In the genomic region with DNA sequence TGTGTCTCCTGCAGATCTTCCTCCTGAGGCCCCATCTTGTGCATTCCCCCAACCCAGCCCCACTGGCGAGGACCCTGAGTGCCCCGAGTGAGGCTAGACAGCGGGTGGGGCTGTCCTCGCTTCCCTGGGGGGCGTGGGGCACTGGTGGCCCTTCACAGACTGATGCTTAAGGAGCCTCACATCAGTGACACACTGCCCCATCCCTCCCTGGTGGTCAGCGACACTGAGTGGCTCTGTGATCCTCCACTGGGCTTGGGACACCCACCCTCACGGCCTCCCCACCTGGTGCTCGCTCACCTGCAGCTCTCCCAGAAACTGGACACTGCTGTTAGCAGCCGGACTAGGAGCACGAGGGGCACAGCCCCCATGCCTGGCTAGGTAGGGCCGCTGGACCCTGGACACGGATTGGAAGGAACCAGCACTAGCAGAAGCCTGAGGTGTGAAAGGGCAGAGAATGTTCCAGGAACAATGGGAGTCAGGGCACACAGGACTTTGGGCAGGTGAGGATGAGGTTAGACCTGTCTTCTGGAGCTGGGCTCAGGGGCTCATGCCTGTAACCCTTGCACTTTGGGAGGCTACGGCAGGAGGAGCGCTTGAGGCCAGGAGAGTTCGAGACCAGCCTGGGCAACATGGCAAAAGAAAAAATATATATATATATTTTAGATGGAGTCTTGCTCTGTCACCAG, we compare ENCODE assay signal across 2 cellular contexts.
TF ChIP-seq lines count a peak whose summit lies in the region.

No MANE protein-coding gene starts in this region.

TF ChIP-seq in HEK293, 187 proteins besides CTCF, POLR2A, EP300 and RAD21:
- TF ChIP-seq ZNF433 (tag by site-specific recombination; IDR thresholded peaks at IDR 0.05; ENCODE audit: low read depth) (no peak), ZBTB26 (tag by site-specific recombination; optimal IDR thresholded peaks at IDR 0.05) (peak; percentile 9), ZSCAN23 (tag by site-specific recombination; IDR thresholded peaks at IDR 0.05) (no peak), ZNF223 (tag by site-specific recombination; IDR thresholded peaks at IDR 0.05) (no peak), ZNF791 (tag by site-specific recombination; IDR thresholded peaks at IDR 0.05) (no peak)
- TF ChIP-seq, protein P1, sequence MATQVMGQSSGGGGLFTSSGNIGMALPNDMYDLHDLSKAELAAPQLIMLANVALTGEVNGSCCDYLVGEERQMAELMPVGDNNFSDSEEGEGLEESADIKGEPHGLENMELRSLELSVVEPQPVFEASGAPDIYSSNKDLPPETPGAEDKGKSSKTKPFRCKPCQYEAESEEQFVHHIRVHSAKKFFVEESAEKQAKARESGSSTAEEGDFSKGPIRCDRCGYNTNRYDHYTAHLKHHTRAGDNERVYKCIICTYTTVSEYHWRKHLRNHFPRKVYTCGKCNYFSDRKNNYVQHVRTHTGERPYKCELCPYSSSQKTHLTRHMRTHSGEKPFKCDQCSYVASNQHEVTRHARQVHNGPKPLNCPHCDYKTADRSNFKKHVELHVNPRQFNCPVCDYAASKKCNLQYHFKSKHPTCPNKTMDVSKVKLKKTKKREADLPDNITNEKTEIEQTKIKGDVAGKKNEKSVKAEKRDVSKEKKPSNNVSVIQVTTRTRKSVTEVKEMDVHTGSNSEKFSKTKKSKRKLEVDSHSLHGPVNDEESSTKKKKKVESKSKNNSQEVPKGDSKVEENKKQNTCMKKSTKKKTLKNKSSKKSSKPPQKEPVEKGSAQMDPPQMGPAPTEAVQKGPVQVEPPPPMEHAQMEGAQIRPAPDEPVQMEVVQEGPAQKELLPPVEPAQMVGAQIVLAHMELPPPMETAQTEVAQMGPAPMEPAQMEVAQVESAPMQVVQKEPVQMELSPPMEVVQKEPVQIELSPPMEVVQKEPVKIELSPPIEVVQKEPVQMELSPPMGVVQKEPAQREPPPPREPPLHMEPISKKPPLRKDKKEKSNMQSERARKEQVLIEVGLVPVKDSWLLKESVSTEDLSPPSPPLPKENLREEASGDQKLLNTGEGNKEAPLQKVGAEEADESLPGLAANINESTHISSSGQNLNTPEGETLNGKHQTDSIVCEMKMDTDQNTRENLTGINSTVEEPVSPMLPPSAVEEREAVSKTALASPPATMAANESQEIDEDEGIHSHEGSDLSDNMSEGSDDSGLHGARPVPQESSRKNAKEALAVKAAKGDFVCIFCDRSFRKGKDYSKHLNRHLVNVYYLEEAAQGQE (tag by site-specific recombination; IDR thresholded peaks at IDR 0.05) = no peak
TF ChIP-seq in HEK293: peak in this region for 1.

TF ChIP-seq in H1, 55 proteins besides CTCF, POLR2A, EP300 and RAD21:
- TF ChIP-seq ASH2L (IDR thresholded peaks at IDR 0.05; ENCODE audit: low read length) = no peak
